Comparison of ENCODE assay signal across 8 cellular contexts in the genomic region with DNA sequence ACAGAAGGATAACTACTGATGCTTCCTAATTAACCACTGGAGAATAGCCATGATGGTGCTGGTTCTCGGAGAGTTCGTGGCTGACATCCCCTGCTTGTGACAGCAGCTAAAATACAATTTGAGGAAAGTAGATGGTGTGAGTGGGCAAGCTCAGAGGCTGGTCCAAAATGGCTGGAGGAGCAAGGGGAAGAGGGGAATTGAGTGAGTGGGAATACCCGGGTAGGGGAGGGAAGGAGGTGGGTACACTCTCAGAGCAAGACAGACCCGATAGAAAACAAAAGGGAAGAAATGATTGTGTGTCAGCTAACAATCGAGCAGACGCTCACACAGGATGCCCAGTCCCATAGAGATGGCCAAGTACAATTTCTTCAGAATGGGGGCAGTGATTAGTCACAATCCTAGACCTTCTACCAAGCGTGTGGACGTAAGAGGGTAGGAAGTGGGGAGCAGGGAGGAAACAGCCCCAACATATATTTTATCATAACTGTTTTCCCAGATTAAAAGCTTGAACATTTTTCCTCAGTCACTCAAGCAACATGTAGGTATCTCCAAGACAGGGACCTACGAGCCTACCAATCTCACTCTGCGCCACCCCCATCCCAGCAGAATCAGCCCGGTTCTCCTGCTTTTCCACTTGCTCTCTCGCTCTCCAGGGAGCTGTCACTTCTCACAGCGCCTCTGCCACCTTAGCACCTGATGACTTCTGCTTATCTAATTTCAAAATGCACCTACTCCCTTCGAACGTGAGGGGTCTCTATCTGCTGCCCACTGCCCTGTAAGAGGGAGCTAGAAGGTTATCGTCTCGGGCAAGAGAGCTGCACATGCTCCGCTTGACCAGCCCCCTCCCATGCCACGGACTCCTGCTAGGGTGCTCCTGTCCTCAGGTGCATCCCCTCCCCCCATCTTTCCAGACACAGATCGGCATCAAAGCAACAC.
DNase-seq lines count a peak whose midpoint lies in the region; ATAC-seq and TF ChIP-seq lines count a peak whose summit lies in the region.

No MANE protein-coding gene starts in this region.

- H3K4me3 Mint-ChIP-seq in effector memory CD8-positive, alpha-beta T cell: peak overlapping the region; percentile 82 to 99

- H3K9me3 ChIP-seq in BLaER1 treated with 17β-estradiol and CSF1 and Interleukin-3, amounts not matched to agents 10 nM and 100 nM (replicated peaks in 1 of 11): peaks cover 0 to 24% (median 17%) of the 10 kb centered on the region in 11 experiments; a peak in 16 of 22 replicates
- H3K9me3 ChIP-seq in HUES6 (ENCODE audit: control insufficient read depth, insufficient read depth, low read depth, low read length): no peaks in the 10 kb centered on the region
- no peaks in the 10 kb centered on the region for H3K9me3 ChIP-seq in neutrophil

- H3K27me3 Mint-ChIP-seq in effector memory CD8-positive, alpha-beta T cell: no peaks in the 10 kb centered on the region

- H3K27me3 ChIP-seq in BLaER1 treated with 17β-estradiol and CSF1 and Interleukin-3, amounts not matched to agents 10 nM and 100 nM: no peaks in the 10 kb centered on the region
- H3K27me3 ChIP-seq in HUES6 (ENCODE audit: control insufficient read depth, insufficient read depth, low read length) (peaks cover 65% of the 10 kb centered on the region), neutrophil (no peaks in the 10 kb centered on the region)

- no peak for TF ChIP-seq CTCF in neutrophil (IDR thresholded peaks at IDR 0.05)

- ATAC-seq in effector memory CD8-positive, alpha-beta T cell (replicated peaks): peak; percentile 23
- ATAC-seq in GM21786 (IDR thresholded peaks at IDR 0.05; ENCODE audit: unreplicated experiment) (no peak), HG02623 (IDR thresholded peaks at IDR 0.05; ENCODE audit: unreplicated experiment) (no peak)

- peaks cover 57 to 78% (median 64%) of the 10 kb centered on the region in 10 experiments for H3K4me1 ChIP-seq in BLaER1 treated with 17β-estradiol and CSF1 and Interleukin-3, amounts not matched to agents 10 nM and 100 nM
- H3K4me1 ChIP-seq in HUES6 (ENCODE audit: control insufficient read depth, insufficient read depth, low read length) (peaks cover 12% of the 10 kb centered on the region; the same call in 1 of the 2 replicates), neutrophil (ENCODE audit: control insufficient read depth in 1 of 2, insufficient read depth in 1 of 2, low read depth in 1 of 2, low read length in 1 of 2) (peaks cover 87 to 99% of the 10 kb centered on the region in 2 experiments)

- H3K27ac Mint-ChIP-seq in effector memory CD8-positive, alpha-beta T cell: peak overlapping the region; percentile 94 to 98

- H3K4me2 ChIP-seq in BLaER1 treated with 17β-estradiol and CSF1 and Interleukin-3, amounts not matched to agents 10 nM and 100 nM: peak overlapping the region; percentile 92 to 99 (median 96)

- H3K4me3 ChIP-seq in BLaER1 treated with 17β-estradiol and CSF1 and Interleukin-3, amounts not matched to agents 10 nM and 100 nM: peak overlapping the region; percentile 65 to 80 (median 74)
- H3K4me3 ChIP-seq in HUES6 (ENCODE audit: low read depth, low read length) (peak overlapping the region; percentile 89), neutrophil (ENCODE audit: low read depth in 1 of 2, low read length in 1 of 2) (peak overlapping the region; percentile 70 to 79)

- no peak for DNase-seq in effector memory CD8-positive, alpha-beta T cell
- no peak for DNase-seq in DMS114 treated with DMSO at 0.1 percent for 48 hours (lab: John Stamatoyannopoulos, UW; ENCODE audit: unreplicated experiment)
- no peak for DNase-seq in GM19240 (ENCODE audit: insufficient read length, low spot score)

- H3K9ac ChIP-seq in BLaER1 treated with 17β-estradiol and CSF1 and Interleukin-3, amounts not matched to agents 10 nM and 100 nM: peak overlapping the region; percentile 76 to 89 (median 82); a peak in 21 of 22 replicates
- H3K9ac ChIP-seq in HUES6 (ENCODE audit: low read length): no peak overlapping the region

- peaks cover 0 to 38% (median 7%) of the 10 kb centered on the region in 11 experiments; a peak in 13 of 22 replicates for H3K36me3 ChIP-seq in BLaER1 treated with 17β-estradiol and CSF1 and Interleukin-3, amounts not matched to agents 10 nM and 100 nM
- H3K36me3 ChIP-seq in HUES6 (ENCODE audit: control insufficient read depth, insufficient read depth, low read length) (no peaks in the 10 kb centered on the region), neutrophil (peaks cover 98% of the 10 kb centered on the region)

- peaks cover 81 to 97% of the 10 kb centered on the region in 2 donors for H3K4me1 Mint-ChIP-seq in effector memory CD8-positive, alpha-beta T cell (ENCODE audit: low read depth in 2 of 2)

- peaks cover 0 to 58% (median 0%) of the 10 kb centered on the region in 11 experiments; a peak in 3 of 22 replicates for H4K20me1 ChIP-seq in BLaER1 treated with 17β-estradiol and CSF1 and Interleukin-3, amounts not matched to agents 10 nM and 100 nM

- peak overlapping the region in 10 of 11 experiments; percentile 60 to 85 (median 76); a peak in 20 of 22 replicates for H3K27ac ChIP-seq in BLaER1 treated with 17β-estradiol and CSF1 and Interleukin-3, amounts not matched to agents 10 nM and 100 nM
- H3K27ac ChIP-seq in HUES6 (ENCODE audit: low read depth, low read length) (no peak overlapping the region), neutrophil (peak overlapping the region; percentile 85)

- H3K36me3 Mint-ChIP-seq in effector memory CD8-positive, alpha-beta T cell (ENCODE audit: insufficient read depth): peaks cover 57% of the 10 kb centered on the region

- no peaks in the 10 kb centered on the region for H3K9me3 Mint-ChIP-seq in effector memory CD8-positive, alpha-beta T cell
